1 cellular context compared by ENCODE assay signal in genomic region chr6:42959917-42960242, GRCh38.
TF ChIP-seq lines count a peak whose summit lies in the region.

No MANE protein-coding gene starts in this region.

TF ChIP-seq in IMR-90, 13 proteins besides CTCF, POLR2A, EP300 and RAD21 (continued from another document):
- TF ChIP-seq, protein P1, sequence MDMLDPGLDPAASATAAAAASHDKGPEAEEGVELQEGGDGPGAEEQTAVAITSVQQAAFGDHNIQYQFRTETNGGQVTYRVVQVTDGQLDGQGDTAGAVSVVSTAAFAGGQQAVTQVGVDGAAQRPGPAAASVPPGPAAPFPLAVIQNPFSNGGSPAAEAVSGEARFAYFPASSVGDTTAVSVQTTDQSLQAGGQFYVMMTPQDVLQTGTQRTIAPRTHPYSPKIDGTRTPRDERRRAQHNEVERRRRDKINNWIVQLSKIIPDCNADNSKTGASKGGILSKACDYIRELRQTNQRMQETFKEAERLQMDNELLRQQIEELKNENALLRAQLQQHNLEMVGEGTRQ (IDR thresholded peaks at IDR 0.05; ENCODE audit: low read depth, low read length), result no peak
- TF ChIP-seq CEBPB (IDR thresholded peaks at IDR 0.05; ENCODE audit: low read depth, low read length), result no peak
- no peak for TF ChIP-seq RFX5 (IDR thresholded peaks at IDR 0.05; ENCODE audit: low read depth, low read length)
- no peak for TF ChIP-seq BHLHE40 (IDR thresholded peaks at IDR 0.05; ENCODE audit: low read depth, low read length)
- no peak for TF ChIP-seq RCOR1 (IDR thresholded peaks at IDR 0.05; ENCODE audit: insufficient replicate concordance, low read length)
- TF ChIP-seq NFE2L2 (IDR thresholded peaks at IDR 0.05; ENCODE audit: low read depth, low read length), result no peak
- no peak for TF ChIP-seq CHD1 (IDR thresholded peaks at IDR 0.05; ENCODE audit: low read depth, low read length)
- TF ChIP-seq MAFK (IDR thresholded peaks at IDR 0.05; ENCODE audit: low read depth, low read length), result no peak
- TF ChIP-seq MAZ (IDR thresholded peaks at IDR 0.05; ENCODE audit: borderline replicate concordance, low read depth, low read length), result no peak
- TF ChIP-seq ELK1 (IDR thresholded peaks at IDR 0.05; ENCODE audit: borderline replicate concordance, low read depth, low read length), result no peak
- TF ChIP-seq MXI1 (IDR thresholded peaks at IDR 0.05; ENCODE audit: borderline replicate concordance, low read depth, low read length), result no peak
- no peak for TF ChIP-seq SMC3 (IDR thresholded peaks at IDR 0.05; ENCODE audit: low read depth, low read length)
